ENCODE assay signal across 31 cellular contexts in the genomic region with DNA sequence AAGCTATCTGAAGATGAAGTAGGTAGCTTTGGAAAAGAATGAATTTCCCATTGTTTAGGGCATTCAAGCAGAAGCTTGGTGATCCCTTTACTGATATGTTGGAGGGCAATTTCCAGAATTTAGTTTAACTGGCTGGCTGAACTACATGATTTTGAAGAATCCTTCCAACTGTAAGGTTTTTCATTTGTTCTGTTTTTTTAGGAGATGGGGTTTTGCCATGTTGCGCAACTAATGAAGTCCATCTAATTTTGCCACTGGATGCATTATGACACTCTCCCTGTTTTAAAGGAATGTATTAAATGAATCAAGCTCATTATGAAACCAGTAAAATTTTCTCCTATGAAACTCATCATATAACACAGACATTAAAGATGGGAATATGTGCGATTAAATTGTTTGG.
"Had no signal": no experiment of that assay in that cellular context is flagged by ENCODE, and none has a peak within 500 bp of the region (broad histone marks: within the 10 kb centered on the region; RNA-seq: fewer than 3 reads in every experiment).

No MANE protein-coding gene starts in this region.

- H3K27ac ChIP-seq: brain microvascular endothelial cell, coronary artery, dorsolateral prefrontal cortex, gastroesophageal sphincter, heart right ventricle, hepatocyte had no signal

- H3K9me3 ChIP-seq: gastroesophageal sphincter, heart right ventricle had no signal

- FAIRE-seq: astrocyte, bronchial epithelial cell had no signal

- DNase-seq: activated CD4-positive, alpha-beta memory T cell treated with anti-CD3 and anti-CD28 coated beads for 36 hours; activated CD4-positive, alpha-beta T cell treated with anti-CD3 and anti-CD28 coated beads for 36 hours; activated CD4-positive, alpha-beta T cell treated with anti-CD3 and anti-CD28 coated beads, Interleukin-2, amount 10 ng/mL, durations not matched to agents 24 days and 14 days; activated CD4-positive, CD25-positive, alpha-beta regulatory T cell; activated CD4-positive, CD25-positive, alpha-beta regulatory T cell treated with anti-CD3 and anti-CD28 coated beads, Interleukin-2, amount 50 U/mL, for 72 hours; activated CD8-positive, alpha-beta memory T cell treated with anti-CD3 and anti-CD28 coated beads, Interleukin-2, amount 10 ng/mL, durations not matched to agents 7 days and 5 days; activated CD8-positive, alpha-beta memory T cell treated with anti-CD3 and anti-CD28 coated beads, Interleukin-2, amount 50 U/mL, for 4 hours; activated CD8-positive, alpha-beta T cell treated with anti-CD3 and anti-CD28 coated beads, Interleukin-2, amount 10 ng/mL, durations not matched to agents 7 days and 5 days; activated gamma-delta T cell; activated naive CD4-positive, alpha-beta T cell; activated naive CD4-positive, alpha-beta T cell treated with anti-CD3 and anti-CD28 coated beads, Interleukin-2, amount 10 ng/mL, durations not matched to agents 7 days and 5 days; activated naive CD8-positive, alpha-beta T cell treated with anti-CD3 and anti-CD28 coated beads, Interleukin-2, amount 10 ng/mL, durations not matched to agents 7 days and 5 days; activated T-cell treated with anti-CD3 and anti-CD28 coated beads, Interleukin-2, amount 50 U/mL, for 1 hour; activated T-cell treated with anti-CD3 and anti-CD28 coated beads, Interleukin-2, amount 50 U/mL, for 48 hours; amniotic stem cell; anterior cingulate cortex; brain microvascular endothelial cell; dorsolateral prefrontal cortex; effector memory CD4-positive, alpha-beta T cell; endodermal cell; foreskin melanocyte; heart right ventricle; T-helper 17 cell; T1000 had no signal

- H3K4me2 ChIP-seq: hepatocyte had no signal

- H3K27me3 ChIP-seq: brain microvascular endothelial cell, dorsolateral prefrontal cortex, gastroesophageal sphincter, heart right ventricle, hepatocyte had no signal

- ATAC-seq: activated CD4-positive, alpha-beta T cell treated with anti-CD3 and anti-CD28 coated beads for 36 hours; activated CD8-positive, alpha-beta memory T cell treated with anti-CD3 and anti-CD28 coated beads, Interleukin-2, amount 10 ng/mL, durations not matched to agents 7 days and 5 days; activated CD8-positive, alpha-beta T cell treated with anti-CD3 and anti-CD28 coated beads, Interleukin-2, amount 10 ng/mL, durations not matched to agents 7 days and 5 days; activated naive CD4-positive, alpha-beta T cell treated with anti-CD3 and anti-CD28 coated beads, Interleukin-2, amount 50 U/mL, for 72 hours; esophagus mucosa; gastroesophageal sphincter; heart right ventricle; T-helper 17 cell had no signal

- H3K36me3 ChIP-seq: brain microvascular endothelial cell, gastroesophageal sphincter, heart right ventricle had no signal

- H2AFZ ChIP-seq: hepatocyte had no signal

- H3K79me2 ChIP-seq: hepatocyte had no signal

- H3K4me3 ChIP-seq: coronary artery, dorsolateral prefrontal cortex, gastroesophageal sphincter, heart right ventricle, hepatocyte had no signal
